8 cellular contexts compared by ENCODE assay signal in the genomic region with DNA sequence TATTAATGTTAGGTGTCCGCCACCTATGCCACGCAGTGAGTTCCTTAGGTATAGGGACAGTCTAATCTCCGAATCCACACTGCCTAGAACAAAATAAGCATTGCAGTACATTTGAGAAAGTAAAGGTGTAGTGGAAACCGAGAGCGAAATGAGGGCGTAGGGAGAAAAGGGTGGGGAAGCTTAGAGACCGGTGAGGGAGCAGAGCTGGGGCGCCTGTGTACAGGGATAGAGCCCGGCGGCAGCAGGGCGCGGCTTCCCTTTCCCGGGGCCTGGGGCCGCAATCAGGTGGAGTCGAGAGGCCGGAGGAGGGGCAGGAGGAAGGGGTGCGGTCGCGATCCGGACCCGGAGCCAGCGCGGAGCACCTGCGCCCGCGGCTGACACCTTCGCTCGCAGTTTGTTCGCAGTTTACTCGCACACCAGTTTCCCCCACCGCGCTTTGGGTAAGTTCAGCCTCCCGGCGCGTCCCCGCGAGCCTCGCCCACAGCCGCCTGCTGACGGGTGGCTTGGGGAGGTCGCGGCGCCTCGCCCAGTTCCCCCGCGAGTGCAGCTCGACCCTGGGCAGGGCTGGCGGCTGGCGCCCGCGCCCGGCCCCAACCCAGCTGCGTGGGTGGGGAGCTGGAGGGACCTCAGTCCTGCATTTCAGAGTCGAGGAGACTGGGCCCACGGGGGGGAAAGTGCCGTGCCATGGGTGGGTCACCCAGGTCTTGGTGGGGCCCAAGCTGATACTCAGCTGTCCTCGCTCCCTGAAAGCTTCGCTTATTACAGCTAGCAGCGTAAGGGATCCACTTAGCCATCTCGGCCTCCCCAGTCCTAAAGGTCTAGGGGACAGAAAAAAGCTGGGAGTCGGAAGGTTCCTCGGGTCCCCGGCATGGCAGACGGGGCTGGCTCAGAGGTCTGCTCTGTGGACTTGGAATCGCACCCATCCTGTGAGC. TPM values are rescaled to one million over a fixed set of nuclear protein-coding genes. Genes with fewer than 3 reads are reported as not detected.
DNase-seq lines count a peak whose midpoint lies in the region; ATAC-seq and TF ChIP-seq lines count a peak whose summit lies in the region.

A gene with protein sequence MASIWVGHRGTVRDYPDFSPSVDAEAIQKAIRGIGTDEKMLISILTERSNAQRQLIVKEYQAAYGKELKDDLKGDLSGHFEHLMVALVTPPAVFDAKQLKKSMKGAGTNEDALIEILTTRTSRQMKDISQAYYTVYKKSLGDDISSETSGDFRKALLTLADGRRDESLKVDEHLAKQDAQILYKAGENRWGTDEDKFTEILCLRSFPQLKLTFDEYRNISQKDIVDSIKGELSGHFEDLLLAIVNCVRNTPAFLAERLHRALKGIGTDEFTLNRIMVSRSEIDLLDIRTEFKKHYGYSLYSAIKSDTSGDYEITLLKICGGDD (plus strand): TSS at position 351 of the 932 bp plus-strand sequence. CDS start 2,704 bp downstream, outside the sequence.

- H3K4me3 Mint-ChIP-seq in activated CD4-positive, alpha-beta T cell treated with anti-CD3 and anti-CD28 coated beads, Interleukin-2, amount 10 ng/mL, durations not matched to agents 7 days and 5 days: peak within 1 kb of the TSS; percentile 75
- peak within 1 kb of the TSS; percentile 87 to 89 (median 89) for H3K4me3 Mint-ChIP-seq in nephron

- POLR2A ChIA-PET in activated CD4-positive, alpha-beta T cell treated with anti-CD3 and anti-CD28 coated beads, Interleukin-2, amount 10 ng/mL, durations not matched to agents 7 days and 5 days (lab: Charles Lee): no interaction called here

- peak; percentile 43 for DNase-seq in DMS53 (lab: John Stamatoyannopoulos, UW)
- no peak for DNase-seq in DMS53 treated with DMSO at 0.1 percent for 48 hours (lab: John Stamatoyannopoulos, UW; ENCODE audit: unreplicated experiment)
- peak; percentile 17 for DNase-seq in activated CD4-positive, alpha-beta T cell treated with anti-CD3 and anti-CD28 coated beads, Interleukin-2, amount 10 ng/mL, durations not matched to agents 7 days and 5 days
- DNase-seq in fibroblast of the aortic adventitia (ENCODE audit: low read depth): no peak
- DNase-seq in stimulated activated naive CD4-positive, alpha-beta T cell treated with Interleukin-2 at 50 U/mL for 16 hours (lab: John Stamatoyannopoulos, UW): no peak

- ATAC-seq in HG03342 (IDR thresholded peaks at IDR 0.05; ENCODE audit: unreplicated experiment) (peak; percentile 53), HG03469 (IDR thresholded peaks at IDR 0.05; ENCODE audit: unreplicated experiment) (no peak)

- H3K4me1 Mint-ChIP-seq in activated CD4-positive, alpha-beta T cell treated with anti-CD3 and anti-CD28 coated beads, Interleukin-2, amount 10 ng/mL, durations not matched to agents 7 days and 5 days: peaks cover 13% of the 10 kb centered on the region
- peaks cover 5% of the 10 kb centered on the region for H3K4me1 Mint-ChIP-seq in nephron

- TF ChIP-seq CTCF in fibroblast of the aortic adventitia (IDR thresholded peaks at IDR 0.05; ENCODE audit: insufficient read depth, low read length): no peak
- TF ChIP-seq CTCF in nephron (IDR thresholded peaks at IDR 0.05; ENCODE audit: unreplicated experiment in 3 of 3): no peak

- H3K4me3 ChIP-seq in fibroblast of the aortic adventitia (ENCODE audit: low read depth, low read length): peak within 1 kb of the TSS; percentile 67

- H3K9me3 Mint-ChIP-seq in activated CD4-positive, alpha-beta T cell treated with anti-CD3 and anti-CD28 coated beads, Interleukin-2, amount 10 ng/mL, durations not matched to agents 7 days and 5 days: no peaks in the 10 kb centered on the region
- no peaks in the 10 kb centered on the region for H3K9me3 Mint-ChIP-seq in nephron

- peak within 1 kb of the TSS; percentile 41 for H3K27ac Mint-ChIP-seq in activated CD4-positive, alpha-beta T cell treated with anti-CD3 and anti-CD28 coated beads, Interleukin-2, amount 10 ng/mL, durations not matched to agents 7 days and 5 days
- H3K27ac Mint-ChIP-seq in nephron: peak within 1 kb of the TSS; percentile 65 to 85 (median 81)

- CTCF ChIA-PET in activated CD4-positive, alpha-beta T cell treated with anti-CD3 and anti-CD28 coated beads, Interleukin-2, amount 10 ng/mL, durations not matched to agents 7 days and 5 days (lab: Charles Lee): no interaction called here

- H3K36me3 Mint-ChIP-seq in activated CD4-positive, alpha-beta T cell treated with anti-CD3 and anti-CD28 coated beads, Interleukin-2, amount 10 ng/mL, durations not matched to agents 7 days and 5 days (ENCODE audit: low read depth): no peaks in the 10 kb centered on the region
- H3K36me3 Mint-ChIP-seq in nephron (ENCODE audit: low read depth): no peaks in the 10 kb centered on the region

- H3K27me3 Mint-ChIP-seq in activated CD4-positive, alpha-beta T cell treated with anti-CD3 and anti-CD28 coated beads, Interleukin-2, amount 10 ng/mL, durations not matched to agents 7 days and 5 days: peaks cover 28% of the 10 kb centered on the region
- H3K27me3 Mint-ChIP-seq in nephron (ENCODE audit: low read depth): peaks cover 35% of the 10 kb centered on the region

RNA-seq across cellular contexts. Expression of the gene that starts here (rescaled TPM):
- 1 to 10 TPM; 1.2 to 2.2 TPM for total RNA-seq in activated CD4-positive, alpha-beta T cell treated with anti-CD3 and anti-CD28 coated beads, Interleukin-2, amount 10 ng/mL, durations not matched to agents 7 days and 5 days
- 12.3 and 31.2 TPM in 2 replicates for total RNA-seq in fibroblast of the aortic adventitia (ENCODE audit: low replicate concordance)

Comparison
In these comparisons a context has a peak if more than half of its experiments do, and no peak if none do; other contexts are left out.
1. DNase-seq: peak in DMS53 (single experiment) and activated CD4-positive, alpha-beta T cell treated with anti-CD3 and anti-CD28 coated beads, Interleukin-2, amount 10 ng/mL, durations not matched to agents 7 days and 5 days (single experiment); none in DMS53 treated with DMSO at 0.1 percent for 48 hours (single experiment), fibroblast of the aortic adventitia (single experiment) and stimulated activated naive CD4-positive, alpha-beta T cell treated with Interleukin-2 at 50 U/mL for 16 hours (single experiment).